In genomic region chr9:107869111-107869510, GRCh38 we compare ENCODE assay signal across 18 cellular contexts.
A peak's percentile ranks its signal among the peaks of the same experiment; 100 is the strongest.
DNase-seq lines count a peak whose midpoint lies in the region; ATAC-seq and TF ChIP-seq lines count a peak whose summit lies in the region.
"Had no signal": no experiment of that assay in that cellular context is flagged by ENCODE, and none has a peak within 500 bp of the region (broad histone marks: within the 10 kb centered on the region; RNA-seq: fewer than 3 reads in every experiment).

No MANE protein-coding gene starts in this region.

- intact Hi-C loops in psoas muscle (cut with DNase I): no loop called here
- intact Hi-C loops in CD4-positive, alpha-beta T cell (cut with DNase I, micrococcal nuclease): no loop called here

- no peak for ATAC-seq in psoas muscle
- ATAC-seq in stimulated activated naive CD8-positive, alpha-beta T cell treated with anti-CD3 and anti-CD28 coated beads, Interleukin-15, amount 100 ng/mL, for 72 hours: no peak
- no peak for ATAC-seq in CD4-positive, alpha-beta T cell (ENCODE audit: poor library complexity)

- CTCF ChIA-PET in CD4-positive, alpha-beta T cell (lab: Charles Lee): no interaction called here

- TF ChIP-seq CTCF in psoas muscle (IDR thresholded peaks at IDR 0.05): no peak
- TF ChIP-seq CTCF in CD4-positive, alpha-beta T cell (IDR thresholded peaks at IDR 0.05): no peak

- 33 to 44% (median 37%) methylated on average over 3 of the region's 3 CpGs for WGBS in psoas muscle, 3 donors

- H3K4me1 ChIP-seq in adipocyte (ENCODE audit: control insufficient read depth, insufficient read depth, low read length): peaks cover 9% of the 10 kb centered on the region
- no peaks in the 10 kb centered on the region for H3K4me1 ChIP-seq in psoas muscle
- H3K4me1 ChIP-seq: Caco-2, HAP-1 had no signal

- H3K27me3 Mint-ChIP-seq in T-helper 1 cell treated with Interleukin-12 subunit alpha and Interleukin-12 subunit beta and Interleukin-4 antibody, amounts not matched to agents 30 μg/mL and 1 μg/mL, for 36 hours (ENCODE audit: low read depth): no peaks in the 10 kb centered on the region
- H3K27me3 Mint-ChIP-seq in stimulated activated naive CD8-positive, alpha-beta T cell treated with anti-CD3 and anti-CD28 coated beads, Interleukin-15, amount 100 ng/mL, for 72 hours: no peaks in the 10 kb centered on the region
- no peaks in the 10 kb centered on the region for H3K27me3 Mint-ChIP-seq in CD4-positive, alpha-beta T cell
- H3K27me3 Mint-ChIP-seq: CD8-positive, alpha-beta memory T cell had no signal

- H3K9me3 ChIP-seq in adipocyte (ENCODE audit: control insufficient read depth, low read length) (no peaks in the 10 kb centered on the region), psoas muscle (no peaks in the 10 kb centered on the region)
- no peaks in the 10 kb centered on the region for H3K9me3 ChIP-seq in CD4-positive, alpha-beta T cell (ENCODE audit: control insufficient read depth, low read length)
- H3K9me3 ChIP-seq: Caco-2, HAP-1 had no signal

- H3K27me3 ChIP-seq in adipocyte (replicated peaks; ENCODE audit: control insufficient read depth, insufficient read depth, low read length) (no peaks in the 10 kb centered on the region), psoas muscle (ENCODE audit: insufficient read depth in 3 of 3, low read length in 2 of 3) (no peaks in the 10 kb centered on the region)
- H3K27me3 ChIP-seq in CD4-positive, alpha-beta T cell (ENCODE audit: control insufficient read depth, insufficient read depth, low read length): no peaks in the 10 kb centered on the region

- H3K36me3 Mint-ChIP-seq in T-helper 1 cell treated with Interleukin-12 subunit alpha and Interleukin-12 subunit beta and Interleukin-4 antibody, amounts not matched to agents 30 μg/mL and 1 μg/mL, for 36 hours (ENCODE audit: low read depth): no peaks in the 10 kb centered on the region
- no peaks in the 10 kb centered on the region for H3K36me3 Mint-ChIP-seq in CD4-positive, alpha-beta T cell (ENCODE audit: low read depth)
- H3K36me3 Mint-ChIP-seq: CD8-positive, alpha-beta memory T cell had no signal

- POLR2A ChIA-PET in CD4-positive, alpha-beta T cell (lab: Charles Lee): no interaction called here

- H3K4me3 Mint-ChIP-seq in T-helper 1 cell treated with Interleukin-12 subunit alpha and Interleukin-12 subunit beta and Interleukin-4 antibody, amounts not matched to agents 30 μg/mL and 1 μg/mL, for 36 hours: no peak overlapping the region
- H3K4me3 Mint-ChIP-seq in stimulated activated naive CD8-positive, alpha-beta T cell treated with anti-CD3 and anti-CD28 coated beads, Interleukin-15, amount 100 ng/mL, for 72 hours: no peak overlapping the region
- H3K4me3 Mint-ChIP-seq in CD4-positive, alpha-beta T cell: no peak overlapping the region
- H3K4me3 Mint-ChIP-seq: CD8-positive, alpha-beta memory T cell; HFFc6 had no signal

- no peak overlapping the region for H3K9ac ChIP-seq in adipocyte (ENCODE audit: low read length)

- DNase-seq in T-helper 1 cell (no peak), adipocyte (ENCODE audit: low read depth) (peak; percentile 60), fibroblast of peridontal ligament (ENCODE audit: extremely low read depth) (peak; percentile 52), psoas muscle (no peak), NCI-H82 (lab: John Stamatoyannopoulos, UW) (no peak)
- DNase-seq in stimulated activated naive CD8-positive, alpha-beta T cell treated with anti-CD3 and anti-CD28 coated beads, Interleukin-15, amount 100 ng/mL, for 72 hours: no peak
- no peak for DNase-seq in CD4-positive, alpha-beta T cell
- DNase-seq: 8988T; AML-193; Caco-2; CD8-positive, alpha-beta memory T cell; DND-41; GF-D8; GOT3; HFFc6 had no signal

- H3K4me3 ChIP-seq in adipocyte (ENCODE audit: low read length) (no peak overlapping the region), psoas muscle (no peak overlapping the region)
- H3K4me3 ChIP-seq: HAP-1 had no signal

- H3K9me3 Mint-ChIP-seq in T-helper 1 cell treated with Interleukin-12 subunit alpha and Interleukin-12 subunit beta and Interleukin-4 antibody, amounts not matched to agents 30 μg/mL and 1 μg/mL, for 36 hours: no peaks in the 10 kb centered on the region
- peaks cover 0 to 4% of the 10 kb centered on the region in 2 donors for H3K9me3 Mint-ChIP-seq in stimulated activated naive CD8-positive, alpha-beta T cell treated with anti-CD3 and anti-CD28 coated beads, Interleukin-15, amount 100 ng/mL, for 72 hours
- no peaks in the 10 kb centered on the region for H3K9me3 Mint-ChIP-seq in CD4-positive, alpha-beta T cell
- H3K9me3 Mint-ChIP-seq: HFFc6 had no signal

- H3K36me3 ChIP-seq in adipocyte (ENCODE audit: control insufficient read depth, insufficient read depth, low read length, severe bottlenecking) (no peaks in the 10 kb centered on the region), psoas muscle (ENCODE audit: insufficient read depth in 1 of 2, low read depth in 1 of 2) (no peaks in the 10 kb centered on the region)
- H3K36me3 ChIP-seq: HAP-1 had no signal

- peak overlapping the region; percentile 24 for H3K27ac Mint-ChIP-seq in T-helper 1 cell treated with Interleukin-12 subunit alpha and Interleukin-12 subunit beta and Interleukin-4 antibody, amounts not matched to agents 30 μg/mL and 1 μg/mL, for 36 hours
- H3K27ac Mint-ChIP-seq in stimulated activated naive CD8-positive, alpha-beta T cell treated with anti-CD3 and anti-CD28 coated beads, Interleukin-15, amount 100 ng/mL, for 72 hours: no peak overlapping the region
- H3K27ac Mint-ChIP-seq in CD4-positive, alpha-beta T cell: no peak overlapping the region
- H3K27ac Mint-ChIP-seq: CD8-positive, alpha-beta memory T cell; HFFc6 had no signal

- no peaks in the 10 kb centered on the region for H3K4me1 Mint-ChIP-seq in T-helper 1 cell treated with Interleukin-12 subunit alpha and Interleukin-12 subunit beta and Interleukin-4 antibody, amounts not matched to agents 30 μg/mL and 1 μg/mL, for 36 hours (ENCODE audit: low read depth)
- no peaks in the 10 kb centered on the region for H3K4me1 Mint-ChIP-seq in stimulated activated naive CD8-positive, alpha-beta T cell treated with anti-CD3 and anti-CD28 coated beads, Interleukin-15, amount 100 ng/mL, for 72 hours
- H3K4me1 Mint-ChIP-seq in CD4-positive, alpha-beta T cell (ENCODE audit: low read depth): no peaks in the 10 kb centered on the region
- H3K4me1 Mint-ChIP-seq: CD8-positive, alpha-beta memory T cell had no signal

- H3K27ac ChIP-seq in psoas muscle: no peak overlapping the region
- no peak overlapping the region for H3K27ac ChIP-seq in CD4-positive, alpha-beta T cell (ENCODE audit: low read depth, low read length)
- H3K27ac ChIP-seq: C4-2B had no signal

Comparison
In these comparisons a context has a peak if more than half of its experiments do, and no peak if none do; other contexts are left out.
1. DNase-seq: peak in adipocyte (single experiment) and fibroblast of peridontal ligament (single experiment); none in T-helper 1 cell (0 of 5), psoas muscle (0 of 2), stimulated activated naive CD8-positive, alpha-beta T cell treated with anti-CD3 and anti-CD28 coated beads, Interleukin-15, amount 100 ng/mL, for 72 hours (0 of 2), CD4-positive, alpha-beta T cell (0 of 10) and NCI-H82 (single experiment).